In genomic region chr6:7154341-7155139, GRCh38 we compare ENCODE assay signal across 8 cellular contexts. TPM values are rescaled to one million over a fixed set of nuclear protein-coding genes. Genes with fewer than 3 reads are reported as not detected.
DNase-seq lines count a peak whose midpoint lies in the region; ATAC-seq and TF ChIP-seq lines count a peak whose summit lies in the region.

No MANE protein-coding gene starts in this region.

- peak overlapping the region; percentile 72 for H3K27ac ChIP-seq in left lung

- intact Hi-C loops in left lung (cut with DNase I), result no loop called here

- ATAC-seq in GM18502 (IDR thresholded peaks at IDR 0.05; ENCODE audit: poor library complexity, unreplicated experiment) (peak; percentile 73), GM21723 (IDR thresholded peaks at IDR 0.05; ENCODE audit: unreplicated experiment) (peak; percentile 66), left lung (no peak)

- peak; percentile 76 to 85 for DNase-seq in Kasumi-1 (lab: John Stamatoyannopoulos, UW)
- DNase-seq in left lung, result no peak
- no peak for DNase-seq in occipital lobe (lab: John Stamatoyannopoulos, UW)
- no peak for DNase-seq in T-helper 9 cell
- DNase-seq in COR-L47 (lab: John Stamatoyannopoulos, UW), result no peak
- no peak for DNase-seq in NAMALWA (ENCODE audit: low spot score)

- TF ChIP-seq CTCF in left lung (IDR thresholded peaks at IDR 0.05), result no peak

- H3K4me1 ChIP-seq in left lung, result peaks cover 53 to 78% of the 10 kb centered on the region in 2 donors

- no peaks in the 10 kb centered on the region for H3K27me3 ChIP-seq in left lung

- H3K36me3 ChIP-seq in left lung, result no peaks in the 10 kb centered on the region

- H3K4me3 ChIP-seq in left lung, result no peak overlapping the region

- no peaks in the 10 kb centered on the region for H3K9me3 ChIP-seq in left lung

RNA-seq across cellular contexts. Expression of gene RREB1, which starts 46.8 kb away (rescaled TPM):
- total RNA-seq in left lung (10 to 100 TPM; 49.3 to 54.0 TPM), occipital lobe (1.4 TPM)

Comparison
In these comparisons a context has a peak if more than half of its experiments do, and no peak if none do; other contexts are left out.
1. DNase-seq: peak in Kasumi-1 (2 of 2); none in left lung (0 of 2), occipital lobe (single experiment), T-helper 9 cell (single experiment), COR-L47 (single experiment) and NAMALWA (single experiment).
2. RNA of gene RREB1, which starts 46.8 kb away (total RNA-seq): 49.3 to 54.0 TPM in left lung; 1.4 TPM in occipital lobe (single experiment); every median in the first group is over 10 times any median in the second.